ENCODE assay signal across 16 cellular contexts in the genomic region with DNA sequence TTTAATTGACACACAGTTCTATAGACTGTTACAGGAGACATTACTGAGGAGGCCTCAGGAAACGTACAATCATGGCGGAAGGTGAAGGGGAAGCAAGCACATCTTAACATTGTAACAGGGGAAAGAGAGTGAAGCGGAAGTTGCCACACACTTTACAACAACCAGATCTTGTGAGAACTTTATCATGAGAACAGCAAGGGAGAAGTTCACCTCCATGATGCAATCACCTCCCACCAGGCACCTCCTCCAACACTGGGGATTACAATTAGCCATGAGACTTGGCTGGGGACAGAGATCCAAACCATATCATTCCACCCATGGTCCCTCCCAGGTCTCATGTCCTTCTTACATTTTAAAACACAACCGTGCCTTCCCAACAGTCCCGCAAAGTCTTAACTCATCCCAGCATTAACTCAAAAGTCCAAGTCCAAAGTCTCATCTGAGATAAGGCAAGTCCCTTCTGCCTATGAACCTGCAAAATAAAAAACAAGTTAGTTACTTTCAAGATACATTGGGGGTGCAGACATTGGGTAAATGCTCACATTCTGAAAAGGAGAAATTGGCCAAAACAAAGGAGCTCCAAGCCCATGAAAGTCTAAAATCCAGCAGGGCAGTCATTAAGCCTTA.
A peak's percentile ranks its signal among the peaks of the same experiment; 100 is the strongest.
DNase-seq lines count a peak whose midpoint lies in the region; ATAC-seq, FAIRE-seq and TF ChIP-seq lines count a peak whose summit lies in the region.
"Had no signal": no experiment of that assay in that cellular context is flagged by ENCODE, and none has a peak within 500 bp of the region (broad histone marks: within the 10 kb centered on the region; RNA-seq: fewer than 3 reads in every experiment).

No MANE protein-coding gene starts in this region.

- H2AFZ ChIP-seq in K562 (ENCODE audit: low read depth, low read length) = no peak overlapping the region

- no peak overlapping the region for H3K4me3 ChIP-seq in K562
- H3K4me3 ChIP-seq in BE2C (ENCODE audit: low read depth, low read length) = no peak overlapping the region
- H3K4me3 ChIP-seq: A549, BLaER1, GM12878, HAP-1 had no signal

- no peak overlapping the region for H3K27ac ChIP-seq in K562 (ENCODE audit: extremely low read depth, low read depth, low read length)
- H3K27ac ChIP-seq: A549, BLaER1 had no signal

- H3K9me3 ChIP-seq in K562 (replicated peaks; ENCODE audit: control insufficient read depth, insufficient read depth, low read depth, low read length) = no peaks in the 10 kb centered on the region
- no peaks in the 10 kb centered on the region for H3K9me3 ChIP-seq in BE2C
- H3K9me3 ChIP-seq: A549, BLaER1, HAP-1 had no signal

- TF ChIP-seq EP300 in K562 (IDR thresholded peaks at IDR 0.05; ENCODE audit: low read length) = no peak

- no peaks in the 10 kb centered on the region for H3K4me1 ChIP-seq in K562 (replicated peaks in 1 of 2; ENCODE audit: control insufficient read depth in 2 of 2, insufficient read depth in 2 of 2, low read length in 2 of 2)
- H3K4me1 ChIP-seq in BE2C = no peaks in the 10 kb centered on the region
- H3K4me1 ChIP-seq: A549, BLaER1, HAP-1 had no signal

- no peaks in the 10 kb centered on the region for H4K20me1 ChIP-seq in K562 (replicated peaks; ENCODE audit: control insufficient read depth, insufficient read depth, low read length)
- H4K20me1 ChIP-seq: BLaER1 had no signal

- in situ Hi-C loops in K562 (cut with MboI) (no loop called here), GM13976 (cut with MboI; ENCODE audit: low sequenced_read_pairs, unreplicated experiment) (no loop called here)

- CTCF ChIA-PET in K562 (lab: Yijun Ruan, JAX; ENCODE audit: low intra/inter-chr PET ratio) = no interaction called here

- POLR2A ChIA-PET in K562 (lab: Yijun Ruan, JAX) = no interaction called here

- no peak for FAIRE-seq in K562 (lab: Jason Lieb, UNC)
- FAIRE-seq: A549, GM12878, GM19239 had no signal

- BruUV-seq in K562 (replicated peaks; lab: Mats Ljungman, UMichigan) = no TSS peak

- TF ChIP-seq RAD21 in K562 (CRISPR knock-in tag; conservative IDR thresholded peaks at IDR 0.05 in 1 of 2, IDR thresholded peaks at IDR 0.05 in 1 of 2) = no peak

- TF ChIP-seq POLR2A in K562 (conservative IDR thresholded peaks at IDR 0.05) = no peak

- H3K79me2 ChIP-seq in K562 (ENCODE audit: control insufficient read depth, insufficient read depth, low read length) = no peaks in the 10 kb centered on the region

- no peak overlapping the region for H3K4me2 ChIP-seq in K562 (ENCODE audit: insufficient read depth, low read length)
- H3K4me2 ChIP-seq: A549, BLaER1 had no signal

- H3K36me3 ChIP-seq in K562 (ENCODE audit: control insufficient read depth, insufficient read depth, low read length) (no peaks in the 10 kb centered on the region), BE2C (no peaks in the 10 kb centered on the region)
- H3K36me3 ChIP-seq: BLaER1, HAP-1 had no signal

- TF ChIP-seq CTCF in K562 (IDR thresholded peaks at IDR 0.05 in 2 of 3, conservative IDR thresholded peaks at IDR 0.05 in 1 of 3; ENCODE audit: insufficient read depth in 2 of 3, low read depth in 1 of 3, low read length in 3 of 3) (no peak), BE2C (IDR thresholded peaks at IDR 0.05; ENCODE audit: low read depth, low read length) (no peak), GM13976 (IDR thresholded peaks at IDR 0.05; ENCODE audit: borderline replicate concordance, control extremely low read depth, extremely low read depth, insufficient read depth, missing control alignments) (no peak)

- DNase-seq in SKM-1 treated with dmso at 0.1 percent for 144 hours (lab: John Stamatoyannopoulos, UW; ENCODE audit: unreplicated experiment) (peak; percentile 22), SKM-1 (lab: John Stamatoyannopoulos, UW; ENCODE audit: unreplicated experiment) (no peak), MV-4-11 (lab: John Stamatoyannopoulos, UW) (peak; percentile 3), K562 (ENCODE audit: extremely low read depth in 1 of 4, low spot score in 3 of 4) (no peak), NCI-H1092 (lab: John Stamatoyannopoulos, UW) (no peak), BE2C (no peak), GM13976 (ENCODE audit: low spot score) (no peak)
- DNase-seq: AML-193; CD4-positive, alpha-beta memory T cell; DMS79 treated with DMSO at 0.1 percent for 48 hours had no signal

- H3K9ac ChIP-seq in K562 (ENCODE audit: insufficient read depth in 1 of 2, low read depth in 2 of 2, low read length in 2 of 2) = no peak overlapping the region
- H3K9ac ChIP-seq: BLaER1 had no signal

- H3K27me3 ChIP-seq in K562 (ENCODE audit: control insufficient read depth in 2 of 2, insufficient read depth in 2 of 2, low read length in 2 of 2) (no peaks in the 10 kb centered on the region), BE2C (peaks cover 8% of the 10 kb centered on the region)
- H3K27me3 ChIP-seq: BLaER1 had no signal

- WGBS in K562 (ENCODE audit: insufficient coverage, low coverage, missing lambda C conversion rate) = 7% methylated on average over 5 of the region's 5 CpGs

- intact Hi-C loops in K562 (cut with micrococcal nuclease) = no loop called here

- no peak for ATAC-seq in K562
- ATAC-seq in HG02610 (IDR thresholded peaks at IDR 0.05; ENCODE audit: unreplicated experiment) = no peak
- ATAC-seq: A549, GM12878 had no signal

- no peaks in the 10 kb centered on the region for H3K9me1 ChIP-seq in K562 (ENCODE audit: control insufficient read depth, insufficient read depth, low read length)

TF ChIP-seq in K562, 482 proteins besides CTCF, POLR2A, EP300 and RAD21:
- no peak for TF ChIP-seq NCOA4 (IDR thresholded peaks at IDR 0.05; ENCODE audit: partially characterized antibody)
- no peak for TF ChIP-seq NFXL1 (CRISPR knock-in tag; IDR thresholded peaks at IDR 0.05)
- TF ChIP-seq CEBPB (tag; IDR thresholded peaks at IDR 0.05) = 0 out of 2 replicates have a peak, but pooled peaks have one; percentile 25
- TF ChIP-seq ZC3H11A (IDR thresholded peaks at IDR 0.05; ENCODE audit: low read depth, low read length) = no peak
- TF ChIP-seq NUFIP1 (IDR thresholded peaks at IDR 0.05; ENCODE audit: partially characterized antibody) = no peak
- TF ChIP-seq, protein P1, sequence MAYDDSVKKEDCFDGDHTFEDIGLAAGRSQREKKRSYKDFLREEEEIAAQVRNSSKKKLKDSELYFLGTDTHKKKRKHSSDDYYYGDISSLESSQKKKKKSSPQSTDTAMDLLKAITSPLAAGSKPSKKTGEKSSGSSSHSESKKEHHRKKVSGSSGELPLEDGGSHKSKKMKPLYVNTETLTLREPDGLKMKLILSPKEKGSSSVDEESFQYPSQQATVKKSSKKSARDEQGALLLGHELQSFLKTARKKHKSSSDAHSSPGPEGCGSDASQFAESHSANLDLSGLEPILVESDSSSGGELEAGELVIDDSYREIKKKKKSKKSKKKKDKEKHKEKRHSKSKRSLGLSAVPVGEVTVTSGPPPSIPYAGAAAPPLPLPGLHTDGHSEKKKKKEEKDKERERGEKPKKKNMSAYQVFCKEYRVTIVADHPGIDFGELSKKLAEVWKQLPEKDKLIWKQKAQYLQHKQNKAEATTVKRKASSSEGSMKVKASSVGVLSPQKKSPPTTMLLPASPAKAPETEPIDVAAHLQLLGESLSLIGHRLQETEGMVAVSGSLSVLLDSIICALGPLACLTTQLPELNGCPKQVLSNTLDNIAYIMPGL (CRISPR knock-in tag; IDR thresholded peaks at IDR 0.05) = no peak
- TF ChIP-seq THRB (CRISPR knock-in tag; conservative IDR thresholded peaks at IDR 0.05) = no peak
- no peak for TF ChIP-seq XRCC4 (IDR thresholded peaks at IDR 0.05; ENCODE audit: extremely low read depth, insufficient read depth, insufficient read length)
- TF ChIP-seq CEBPG (CRISPR knock-in tag; IDR thresholded peaks at IDR 0.05) = no peak
- TF ChIP-seq CEBPG (tag; conservative IDR thresholded peaks at IDR 0.05 in 1 of 2, IDR thresholded peaks at IDR 0.05 in 1 of 2) = peak; percentile 17 to 35; a peak in 1 of 4 replicates
- 0 out of 2 replicates have a peak, but pooled peaks have one; percentile 25 for TF ChIP-seq GABPA (tag; conservative IDR thresholded peaks at IDR 0.05; ENCODE audit: low read depth)
- no peak for TF ChIP-seq RBM15 (IDR thresholded peaks at IDR 0.05; ENCODE audit: insufficient read depth, low read length)

Comparison
In these comparisons a context has a peak if more than half of its experiments do, and no peak if none do; other contexts are left out.
1. DNase-seq: peak in SKM-1 treated with dmso at 0.1 percent for 144 hours (single experiment) and MV-4-11 (single experiment); none in SKM-1 (single experiment), K562 (0 of 4), NCI-H1092 (single experiment), BE2C (single experiment) and GM13976 (single experiment).